Comparison of ENCODE assay signal across 18 cellular contexts in the genomic region with DNA sequence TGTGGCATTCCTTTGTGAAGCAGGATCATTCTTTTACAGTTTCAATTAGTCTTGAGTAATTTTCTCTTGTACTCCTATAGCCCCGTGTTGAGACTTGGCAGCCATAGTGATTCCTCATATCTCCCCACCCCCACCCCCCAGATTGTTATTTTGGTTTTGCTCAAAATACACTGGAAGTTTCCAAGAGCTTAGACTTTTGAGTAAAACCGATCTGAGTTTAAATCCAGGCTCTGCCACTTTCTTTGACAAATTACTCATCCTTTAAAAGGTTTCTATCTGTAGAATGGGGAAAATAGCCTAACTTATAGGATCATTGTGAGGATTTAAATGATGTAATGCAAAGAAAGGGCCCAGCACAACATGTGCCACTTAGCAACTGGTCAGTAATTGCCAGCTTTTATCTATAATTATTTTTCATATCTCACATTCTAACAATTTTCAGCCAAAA.
"Had no signal": no experiment of that assay in that cellular context is flagged by ENCODE, and none has a peak within 500 bp of the region (broad histone marks: within the 10 kb centered on the region; RNA-seq: fewer than 3 reads in every experiment).

No MANE protein-coding gene starts in this region.

- H3K9me3 ChIP-seq: gastroesophageal sphincter, upper lobe of right lung had no signal

- H3K4me3 ChIP-seq: gastroesophageal sphincter, hepatocyte, upper lobe of right lung had no signal

- H3K27ac ChIP-seq: epithelial cell of prostate, gastroesophageal sphincter, hepatocyte, upper lobe of right lung had no signal

- H2AFZ ChIP-seq: hepatocyte had no signal

- H3K79me2 ChIP-seq: hepatocyte had no signal

- H3K27me3 ChIP-seq: gastroesophageal sphincter, hepatocyte, upper lobe of right lung had no signal

- H3K36me3 ChIP-seq: gastroesophageal sphincter, upper lobe of right lung had no signal

- H3K9me3 Mint-ChIP-seq: activated CD4-positive, alpha-beta memory T cell treated with anti-CD3 and anti-CD28 coated beads for 36 hours; activated naive CD8-positive, alpha-beta T cell treated with anti-CD3 and anti-CD28 coated beads for 36 hours; stimulated activated naive CD8-positive, alpha-beta T cell treated with anti-CD3 and anti-CD28 coated beads, Interleukin-15, Interleukin-2, amounts not matched to agents 100 ng/mL and 50 ng/mL, for 24 hours had no signal

- H3K4me3 Mint-ChIP-seq: activated CD4-positive, alpha-beta memory T cell treated with anti-CD3 and anti-CD28 coated beads for 36 hours; activated naive CD8-positive, alpha-beta T cell treated with anti-CD3 and anti-CD28 coated beads for 36 hours; mesothelial cell of epicardium; naive B cell; stimulated activated naive CD8-positive, alpha-beta T cell treated with anti-CD3 and anti-CD28 coated beads, Interleukin-15, Interleukin-2, amounts not matched to agents 100 ng/mL and 50 ng/mL, for 24 hours had no signal

- ATAC-seq: gastroesophageal sphincter, upper lobe of right lung had no signal

- H3K4me2 ChIP-seq: hepatocyte had no signal

- H3K27me3 Mint-ChIP-seq: activated CD4-positive, alpha-beta memory T cell treated with anti-CD3 and anti-CD28 coated beads for 36 hours had no signal

- H3K36me3 Mint-ChIP-seq: activated CD4-positive, alpha-beta memory T cell treated with anti-CD3 and anti-CD28 coated beads for 36 hours; activated naive CD8-positive, alpha-beta T cell treated with anti-CD3 and anti-CD28 coated beads for 36 hours; mesothelial cell of epicardium had no signal

- DNase-seq: activated CD4-positive, alpha-beta memory T cell treated with anti-CD3 and anti-CD28 coated beads for 36 hours; activated gamma-delta T cell treated with Interleukin-2 at 50 U/mL for 16 hours; activated naive CD8-positive, alpha-beta T cell treated with anti-CD3 and anti-CD28 coated beads for 36 hours; activated T-cell treated with anti-CD3 and anti-CD28 coated beads, Interleukin-2, amount 50 U/mL, for 48 hours; caudate nucleus; cortex of kidney; effector CD8-positive, alpha-beta T cell; kidney; naive B cell; retina; stimulated activated CD4-positive, alpha-beta T cell treated with anti-CD3 and anti-CD28 coated beads, Interleukin-15, amount 100 ng/mL, for 24 hours; stimulated activated CD4-positive, alpha-beta T cell treated with anti-CD3 and anti-CD28 coated beads, Interleukin-4, amount 100 ng/mL, for 24 hours; upper lobe of right lung had no signal

- H3K4me1 Mint-ChIP-seq: activated naive CD8-positive, alpha-beta T cell treated with anti-CD3 and anti-CD28 coated beads for 36 hours; naive B cell had no signal

- H3K4me1 ChIP-seq: upper lobe of right lung had no signal

- H3K27ac Mint-ChIP-seq: activated CD4-positive, alpha-beta memory T cell treated with anti-CD3 and anti-CD28 coated beads for 36 hours; activated naive CD8-positive, alpha-beta T cell treated with anti-CD3 and anti-CD28 coated beads for 36 hours; mesothelial cell of epicardium; stimulated activated naive CD8-positive, alpha-beta T cell treated with anti-CD3 and anti-CD28 coated beads, Interleukin-15, Interleukin-2, amounts not matched to agents 100 ng/mL and 50 ng/mL, for 24 hours had no signal
